39 cellular contexts compared by ENCODE assay signal in the genomic region with DNA sequence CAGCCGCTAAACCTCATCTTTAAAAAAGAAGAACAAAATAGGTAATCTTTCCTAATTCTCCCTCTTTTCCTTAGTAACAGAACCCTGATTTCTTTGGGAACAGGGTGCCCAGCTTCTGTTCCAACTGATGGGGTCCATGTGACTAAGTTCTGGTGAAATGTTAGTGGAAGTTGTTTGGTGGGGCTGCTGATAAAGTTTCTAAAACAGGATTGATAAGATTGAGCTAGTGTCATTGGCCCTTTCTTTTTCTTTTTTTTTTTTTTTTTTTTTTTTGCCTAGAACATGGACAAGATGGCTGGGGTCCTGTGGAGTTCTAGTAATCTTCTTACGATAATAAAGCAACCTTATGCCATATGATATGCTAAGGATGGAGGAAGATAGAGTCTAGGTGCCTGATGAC. TPM values are rescaled to one million over a fixed set of nuclear protein-coding genes. Genes with fewer than 3 reads are reported as not detected.
"Had no signal": no experiment of that assay in that cellular context is flagged by ENCODE, and none has a peak within 500 bp of the region (broad histone marks: within the 10 kb centered on the region; RNA-seq: fewer than 3 reads in every experiment).

No MANE protein-coding gene starts in this region.

- H3K4me3 Mint-ChIP-seq: activated B cell treated with CpG ODN at 0.5 μM for 24 hours; activated CD4-positive, alpha-beta memory T cell treated with anti-CD3 and anti-CD28 coated beads for 36 hours; activated CD4-positive, alpha-beta T cell treated with anti-CD3 and anti-CD28 coated beads, Interleukin-2, amount 10 ng/mL, durations not matched to agents 24 days and 14 days; activated CD8-positive, alpha-beta T cell treated with anti-CD3 and anti-CD28 coated beads for 36 hours; activated naive CD4-positive, alpha-beta T cell treated with anti-CD3 and anti-CD28 coated beads for 36 hours; activated naive CD8-positive, alpha-beta T cell treated with anti-CD3 and anti-CD28 coated beads for 36 hours; activated T-cell treated with anti-CD3 and anti-CD28 coated beads, Interleukin-2, amount 50 U/mL, for 4 hours; activated T-cell treated with anti-CD3 and anti-CD28 coated beads, Interleukin-2, amount 50 U/mL, for 72 hours; activated T-helper 1 cell treated with anti-CD3 and anti-CD28 coated beads, Interleukin-12 subunit alpha, Interleukin-12 subunit beta, Interleukin-2, Interleukin-4 antibody, amounts not matched to agents 30 ng/mL and 10 ng/mL and 1 ng/mL, durations not matched to agents 14 hours and 24 hours and 36 hours; activated T-helper 17 cell treated with anti-CD3 and anti-CD28 coated beads, Interleukin-2, amount 50 U/mL, for 72 hours; central memory CD8-positive, alpha-beta T cell; T-helper 1 cell treated with Interleukin-12 subunit alpha and Interleukin-12 subunit beta and Interleukin-4 antibody, amounts not matched to agents 30 μg/mL and 1 μg/mL, for 36 hours; T-helper 2 cell treated with Interferon-gamma antibody and Interleukin-4, amounts not matched to agents 5 μg/mL and 100 μg/mL, for 36 hours had no signal

- H3K9me3 ChIP-seq: adrenal gland, body of pancreas had no signal

- H3K4me3 ChIP-seq: adrenal gland, body of pancreas, cardiac muscle cell had no signal

- H3K36me3 ChIP-seq: adrenal gland, brain microvascular endothelial cell, cardiac muscle cell had no signal

- ATAC-seq: activated CD8-positive, alpha-beta T cell treated with anti-CD3 and anti-CD28 coated beads for 36 hours; activated naive CD4-positive, alpha-beta T cell treated with anti-CD3 and anti-CD28 coated beads, Interleukin-2, amount 50 U/mL, for 72 hours; activated T-cell treated with anti-CD3 and anti-CD28 coated beads, Interleukin-2, amount 50 U/mL, for 4 hours; activated T-cell treated with anti-CD3 and anti-CD28 coated beads, Interleukin-2, amount 50 U/mL, for 72 hours; activated T-helper 17 cell treated with anti-CD3 and anti-CD28 coated beads, Interleukin-2, amount 50 U/mL, for 72 hours; body of pancreas had no signal

- H3K27ac Mint-ChIP-seq: activated B cell treated with CpG ODN at 0.5 μM for 24 hours; activated CD4-positive, alpha-beta memory T cell treated with anti-CD3 and anti-CD28 coated beads for 36 hours; activated CD4-positive, alpha-beta T cell treated with anti-CD3 and anti-CD28 coated beads, Interleukin-2, amount 10 ng/mL, durations not matched to agents 24 days and 14 days; activated CD8-positive, alpha-beta T cell treated with anti-CD3 and anti-CD28 coated beads for 36 hours; activated naive CD4-positive, alpha-beta T cell treated with anti-CD3 and anti-CD28 coated beads for 36 hours; activated naive CD4-positive, alpha-beta T cell treated with anti-CD3 and anti-CD28 coated beads, Interleukin-2, amount 50 U/mL, for 72 hours; activated naive CD8-positive, alpha-beta T cell treated with anti-CD3 and anti-CD28 coated beads for 36 hours; activated T-helper 1 cell treated with anti-CD3 and anti-CD28 coated beads, Interleukin-12 subunit alpha, Interleukin-12 subunit beta, Interleukin-2, Interleukin-4 antibody, amounts not matched to agents 30 ng/mL and 10 ng/mL and 1 ng/mL, durations not matched to agents 14 hours and 24 hours and 36 hours; activated T-helper 17 cell treated with anti-CD3 and anti-CD28 coated beads, Interleukin-2, amount 50 U/mL, for 72 hours; T-helper 1 cell treated with Interleukin-12 subunit alpha and Interleukin-12 subunit beta and Interleukin-4 antibody, amounts not matched to agents 30 μg/mL and 1 μg/mL, for 36 hours; T-helper 2 cell treated with Interferon-gamma antibody and Interleukin-4, amounts not matched to agents 5 μg/mL and 100 μg/mL, for 36 hours had no signal

- H3K36me3 Mint-ChIP-seq: activated CD4-positive, alpha-beta memory T cell treated with anti-CD3 and anti-CD28 coated beads for 36 hours; activated naive CD4-positive, alpha-beta T cell treated with anti-CD3 and anti-CD28 coated beads, Interleukin-2, amount 50 U/mL, for 72 hours had no signal

- H3K9me3 Mint-ChIP-seq: activated B cell treated with CpG ODN at 0.5 μM for 24 hours; activated CD4-positive, alpha-beta memory T cell treated with anti-CD3 and anti-CD28 coated beads for 36 hours; activated CD4-positive, alpha-beta T cell treated with anti-CD3 and anti-CD28 coated beads, Interleukin-2, amount 10 ng/mL, durations not matched to agents 24 days and 14 days; activated CD8-positive, alpha-beta T cell treated with anti-CD3 and anti-CD28 coated beads for 36 hours; activated naive CD4-positive, alpha-beta T cell treated with anti-CD3 and anti-CD28 coated beads for 36 hours; activated naive CD4-positive, alpha-beta T cell treated with anti-CD3 and anti-CD28 coated beads, Interleukin-2, amount 50 U/mL, for 72 hours; activated naive CD8-positive, alpha-beta T cell treated with anti-CD3 and anti-CD28 coated beads for 36 hours; activated T-cell treated with anti-CD3 and anti-CD28 coated beads, Interleukin-2, amount 50 U/mL, for 4 hours; activated T-cell treated with anti-CD3 and anti-CD28 coated beads, Interleukin-2, amount 50 U/mL, for 72 hours; activated T-helper 1 cell treated with anti-CD3 and anti-CD28 coated beads, Interleukin-12 subunit alpha, Interleukin-12 subunit beta, Interleukin-2, Interleukin-4 antibody, amounts not matched to agents 30 ng/mL and 10 ng/mL and 1 ng/mL, durations not matched to agents 14 hours and 24 hours and 36 hours; activated T-helper 17 cell treated with anti-CD3 and anti-CD28 coated beads, Interleukin-2, amount 50 U/mL, for 72 hours; central memory CD8-positive, alpha-beta T cell; T-helper 1 cell treated with Interleukin-12 subunit alpha and Interleukin-12 subunit beta and Interleukin-4 antibody, amounts not matched to agents 30 μg/mL and 1 μg/mL, for 36 hours; T-helper 2 cell treated with Interferon-gamma antibody and Interleukin-4, amounts not matched to agents 5 μg/mL and 100 μg/mL, for 36 hours had no signal

- H3K27me3 Mint-ChIP-seq: activated B cell treated with CpG ODN at 0.5 μM for 24 hours; activated CD4-positive, alpha-beta memory T cell treated with anti-CD3 and anti-CD28 coated beads for 36 hours; activated CD4-positive, alpha-beta T cell treated with anti-CD3 and anti-CD28 coated beads, Interleukin-2, amount 10 ng/mL, durations not matched to agents 24 days and 14 days; activated CD8-positive, alpha-beta T cell treated with anti-CD3 and anti-CD28 coated beads for 36 hours; activated naive CD8-positive, alpha-beta T cell treated with anti-CD3 and anti-CD28 coated beads for 36 hours; activated T-helper 17 cell treated with anti-CD3 and anti-CD28 coated beads, Interleukin-2, amount 50 U/mL, for 72 hours; central memory CD8-positive, alpha-beta T cell had no signal

- DNase-seq: activated B cell treated with CpG ODN at 0.5 μM for 24 hours; activated CD4-positive, alpha-beta memory T cell treated with anti-CD3 and anti-CD28 coated beads for 36 hours; activated CD4-positive, alpha-beta T cell treated with anti-CD3 and anti-CD28 coated beads for 4 hours; activated CD4-positive, alpha-beta T cell treated with anti-CD3 and anti-CD28 coated beads, Interleukin-2, amount 10 ng/mL, durations not matched to agents 24 days and 14 days; activated CD4-positive, alpha-beta T cell treated with anti-CD3 and anti-CD28 coated beads, Interleukin-2, amount 50 U/mL, for 1 hour; activated CD4-positive, alpha-beta T cell treated with anti-CD3 and anti-CD28 coated beads, Interleukin-2, amount 50 U/mL, for 4 hours; activated CD4-positive, CD25-positive, alpha-beta regulatory T cell treated with anti-CD3 and anti-CD28 coated beads, Interleukin-2, amount 50 U/mL, for 72 hours; activated CD8-positive, alpha-beta memory T cell treated with anti-CD3 and anti-CD28 coated beads, Interleukin-2, amount 50 U/mL, for 4 hours; activated CD8-positive, alpha-beta T cell treated with anti-CD3 and anti-CD28 coated beads for 36 hours; activated effector memory CD4-positive, alpha-beta T cell treated with anti-CD3 and anti-CD28 coated beads, Interleukin-2, amount 50 U/mL, for 16 hours; activated gamma-delta T cell treated with Interleukin-2 at 50 U/mL for 16 hours; activated naive CD4-positive, alpha-beta T cell; activated naive CD4-positive, alpha-beta T cell treated with anti-CD3 and anti-CD28 coated beads for 36 hours; activated naive CD4-positive, alpha-beta T cell treated with anti-CD3 and anti-CD28 coated beads, Interleukin-2, amount 50 U/mL, for 16 hours; activated naive CD8-positive, alpha-beta T cell treated with anti-CD3 and anti-CD28 coated beads for 36 hours; activated T-cell treated with anti-CD3 and anti-CD28 coated beads for 4 hours; activated T-cell treated with anti-CD3 and anti-CD28 coated beads, Interleukin-2, amount 50 U/mL, for 1 hour; activated T-cell treated with anti-CD3 and anti-CD28 coated beads, Interleukin-2, amount 50 U/mL, for 4 hours; activated T-cell treated with anti-CD3 and anti-CD28 coated beads, Interleukin-2, amount 50 U/mL, for 72 hours; adrenal gland; amniotic stem cell; aorta; body of pancreas; brain microvascular endothelial cell; caudate nucleus; cerebellar nuclear complex; T-helper 2 cell; T-helper 9 cell had no signal

- H3K4me1 ChIP-seq: adrenal gland, body of pancreas had no signal

- H3K27me3 ChIP-seq: adrenal gland, body of pancreas, brain microvascular endothelial cell, cardiac muscle cell had no signal

- H3K27ac ChIP-seq: adrenal gland, body of pancreas, brain microvascular endothelial cell, cardiac muscle cell, VCaP had no signal

- H3K4me1 Mint-ChIP-seq: central memory CD8-positive, alpha-beta T cell had no signal

RNA-seq across cellular contexts. Expression of a gene that starts 52.8 kb away (rescaled TPM):
- total RNA-seq: activated CD4-positive, alpha-beta memory T cell treated with anti-CD3 and anti-CD28 coated beads for 36 hours; activated CD8-positive, alpha-beta memory T cell treated with anti-CD3 and anti-CD28 coated beads for 36 hours; activated naive CD8-positive, alpha-beta T cell treated with anti-CD3 and anti-CD28 coated beads for 36 hours; body of pancreas; bronchial epithelial cell; chondrocyte had no signal
